Comparison of ENCODE assay signal across 24 cellular contexts in genomic region chr9:87657893-87658292, GRCh38.
"Had no signal": no experiment of that assay in that cellular context is flagged by ENCODE, and none has a peak within 500 bp of the region (broad histone marks: within the 10 kb centered on the region; RNA-seq: fewer than 3 reads in every experiment).

No MANE protein-coding gene starts in this region.

- H3K4me3 Mint-ChIP-seq: endodermal cell; immature natural killer cell; naive thymus-derived CD4-positive, alpha-beta T cell; neural progenitor cell; stimulated activated effector memory CD8-positive, alpha-beta T cell treated with anti-CD3 and anti-CD28 coated beads, Interleukin-12 subunit alpha, Interleukin-12 subunit beta, amount 100 ng/mL, for 72 hours; stimulated activated naive CD8-positive, alpha-beta T cell treated with anti-CD3 and anti-CD28 coated beads, Interleukin-15, amount 100 ng/mL, for 72 hours had no signal

- H3K36me3 ChIP-seq: neural progenitor cell had no signal

- H3K9me3 Mint-ChIP-seq: endodermal cell; naive thymus-derived CD4-positive, alpha-beta T cell; neural progenitor cell; stimulated activated effector memory CD8-positive, alpha-beta T cell treated with anti-CD3 and anti-CD28 coated beads, Interleukin-12 subunit alpha, Interleukin-12 subunit beta, amount 100 ng/mL, for 72 hours; stimulated activated naive CD8-positive, alpha-beta T cell treated with anti-CD3 and anti-CD28 coated beads, Interleukin-15, amount 100 ng/mL, for 72 hours had no signal

- H3K9me3 ChIP-seq: psoas muscle, right lobe of liver, testis, tibial nerve had no signal

- H3K27ac ChIP-seq: foreskin keratinocyte, neural progenitor cell, parathyroid adenoma, psoas muscle, right lobe of liver, testis, tibial nerve had no signal

- ATAC-seq: foreskin keratinocyte; naive thymus-derived CD4-positive, alpha-beta T cell; psoas muscle; stimulated activated effector memory CD8-positive, alpha-beta T cell treated with anti-CD3 and anti-CD28 coated beads, Interleukin-12 subunit alpha, Interleukin-12 subunit beta, amount 100 ng/mL, for 72 hours; stimulated activated naive CD8-positive, alpha-beta T cell treated with anti-CD3 and anti-CD28 coated beads, Interleukin-15, amount 100 ng/mL, for 72 hours had no signal

- H3K4me3 ChIP-seq: lung, neural progenitor cell, psoas muscle, right lobe of liver, testis, tibial nerve had no signal

- DNase-seq: cerebellar nuclear complex; effector CD4-positive, alpha-beta T cell; endodermal cell; erythroblast; foreskin keratinocyte; immature natural killer cell; kidney; left ventricle myocardium superior; mesenchymal stem cell; naive thymus-derived CD4-positive, alpha-beta T cell; occipital lobe; psoas muscle; retina; right lobe of liver; stimulated activated CD4-positive, alpha-beta T cell treated with anti-CD3 and anti-CD28 coated beads, Interleukin-4, amount 100 ng/mL, for 1 hour; stimulated activated CD8-positive, alpha-beta memory T cell treated with anti-CD3 and anti-CD28 coated beads, Interleukin-4, amount 100 ng/mL, for 48 hours; stimulated activated naive CD8-positive, alpha-beta T cell treated with anti-CD3 and anti-CD28 coated beads, Interleukin-15, amount 100 ng/mL, for 72 hours had no signal

- H3K4me1 Mint-ChIP-seq: immature natural killer cell; stimulated activated naive CD8-positive, alpha-beta T cell treated with anti-CD3 and anti-CD28 coated beads, Interleukin-15, amount 100 ng/mL, for 72 hours had no signal

- H3K36me3 Mint-ChIP-seq: immature natural killer cell; naive thymus-derived CD4-positive, alpha-beta T cell; stimulated activated effector memory CD8-positive, alpha-beta T cell treated with anti-CD3 and anti-CD28 coated beads, Interleukin-12 subunit alpha, Interleukin-12 subunit beta, amount 100 ng/mL, for 72 hours had no signal

- H3K4me1 ChIP-seq: foreskin keratinocyte, neural progenitor cell, parathyroid adenoma, psoas muscle, right lobe of liver, testis, tibial nerve had no signal

- H3K27me3 ChIP-seq: foreskin keratinocyte, neural progenitor cell, right lobe of liver, testis, tibial nerve had no signal

- FAIRE-seq: colon, kidney had no signal

- H3K27ac Mint-ChIP-seq: immature natural killer cell; neural progenitor cell; stimulated activated effector memory CD8-positive, alpha-beta T cell treated with anti-CD3 and anti-CD28 coated beads, Interleukin-12 subunit alpha, Interleukin-12 subunit beta, amount 100 ng/mL, for 72 hours; stimulated activated naive CD8-positive, alpha-beta T cell treated with anti-CD3 and anti-CD28 coated beads, Interleukin-15, amount 100 ng/mL, for 72 hours had no signal
